Comparison of ENCODE assay signal across 16 cellular contexts in the genomic region with DNA sequence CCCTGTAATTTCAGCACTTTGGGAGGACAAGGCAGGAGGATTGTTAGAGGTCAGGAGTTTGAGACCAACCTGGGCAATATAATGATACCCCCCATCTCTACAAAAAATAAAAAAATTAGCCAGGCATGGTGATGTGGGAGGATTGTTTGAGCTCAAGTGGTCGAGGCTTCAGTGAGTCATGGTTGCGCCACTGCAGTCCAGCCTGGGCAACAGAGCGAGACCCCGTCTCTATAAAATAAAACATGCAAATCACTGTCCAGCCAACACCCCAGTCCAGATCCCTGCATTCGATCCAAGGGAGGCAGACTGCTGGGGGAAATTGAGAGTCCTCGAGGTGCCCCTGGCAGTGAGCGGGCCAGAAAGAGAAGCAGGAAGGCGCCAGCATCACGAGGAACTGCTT. TPM values are rescaled to one million over a fixed set of nuclear protein-coding genes. Genes with fewer than 3 reads are reported as not detected.
DNase-seq lines count a peak whose midpoint lies in the region; ATAC-seq, FAIRE-seq and TF ChIP-seq lines count a peak whose summit lies in the region.
"Had no signal": no experiment of that assay in that cellular context is flagged by ENCODE, and none has a peak within 500 bp of the region (broad histone marks: within the 10 kb centered on the region; RNA-seq: fewer than 3 reads in every experiment).

No MANE protein-coding gene starts in this region.

- H4K91ac ChIP-seq in IMR-90 (ENCODE audit: insufficient read depth, low read depth, low read length), result no peak overlapping the region

- no peak overlapping the region for H4K5ac ChIP-seq in IMR-90 (ENCODE audit: low read depth, low read length)

- no peak overlapping the region for H3K4me3 Mint-ChIP-seq in activated T-cell treated with anti-CD3 and anti-CD28 coated beads, Interleukin-2, amount 50 U/mL, for 24 hours
- H3K4me3 Mint-ChIP-seq in activated T-cell treated with anti-CD3 and anti-CD28 coated beads, Interleukin-2, amount 50 U/mL, for 4 hours, result no peak overlapping the region

- no peak for FAIRE-seq in endothelial cell of umbilical vein (lab: Jason Lieb, UNC)
- FAIRE-seq: D721Med, HTR-8/SVneo had no signal

- no peak for TF ChIP-seq CTCF in IMR-90 (conservative IDR thresholded peaks at IDR 0.05; ENCODE audit: low read depth, low read length)
- no peak for TF ChIP-seq CTCF in endothelial cell of umbilical vein (IDR thresholded peaks at IDR 0.05; ENCODE audit: extremely low read depth in 1 of 2, insufficient read depth in 1 of 2, low read depth in 1 of 2, low read length in 2 of 2)
- TF ChIP-seq CTCF in lower lobe of right lung (IDR thresholded peaks at IDR 0.05), result no peak
- TF ChIP-seq CTCF in WERI-Rb-1 (IDR thresholded peaks at IDR 0.05; ENCODE audit: low read depth, low read length), result no peak

- H3K4me1 ChIP-seq in IMR-90 (ENCODE audit: control insufficient read depth, insufficient read depth, low read length) (peaks cover 6% of the 10 kb centered on the region; the same call in 1 of the 2 replicates), endothelial cell of umbilical vein (ENCODE audit: control insufficient read depth, extremely low read depth, insufficient read depth, low read length) (peaks cover 15% of the 10 kb centered on the region), thymus (ENCODE audit: control insufficient read depth, insufficient read depth, low read length) (peaks cover 30% of the 10 kb centered on the region), lower lobe of right lung (peaks cover 23% of the 10 kb centered on the region)

- TF ChIP-seq POLR2A in IMR-90 (IDR thresholded peaks at IDR 0.05; ENCODE audit: low read depth, low read length) (no peak), endothelial cell of umbilical vein (IDR thresholded peaks at IDR 0.05; ENCODE audit: low read depth, low read length) (no peak)

- no peak overlapping the region for H2BK15ac ChIP-seq in IMR-90 (ENCODE audit: low read depth, low read length)

- ATAC-seq in activated T-cell treated with anti-CD3 and anti-CD28 coated beads, Interleukin-2, amount 50 U/mL, for 4 hours, result no peak
- ATAC-seq in IMR-90 (ENCODE audit: low read depth), result no peak
- ATAC-seq in GM18858 (IDR thresholded peaks at IDR 0.05; ENCODE audit: unreplicated experiment), result no peak
- ATAC-seq in lower lobe of right lung, result no peak

- H3K36me3 Mint-ChIP-seq in activated T-cell treated with anti-CD3 and anti-CD28 coated beads, Interleukin-2, amount 50 U/mL, for 24 hours (ENCODE audit: low read depth), result peaks cover 65% of the 10 kb centered on the region
- peaks cover 11% of the 10 kb centered on the region for H3K36me3 Mint-ChIP-seq in activated T-cell treated with anti-CD3 and anti-CD28 coated beads, Interleukin-2, amount 50 U/mL, for 4 hours (ENCODE audit: insufficient read depth)

- peaks cover 12 to 55% of the 10 kb centered on the region in 2 experiments for H3K79me1 ChIP-seq in IMR-90 (ENCODE audit: low read depth in 1 of 2, low read length in 2 of 2)

- no peak overlapping the region for H3K23ac ChIP-seq in IMR-90 (ENCODE audit: low read depth, low read length)

- no peak overlapping the region for H3K9ac ChIP-seq in IMR-90 (ENCODE audit: low read depth, low read length)
- no peak overlapping the region for H3K9ac ChIP-seq in endothelial cell of umbilical vein (replicated peaks; ENCODE audit: extremely low read depth, insufficient read depth, low read length)

- H3K9me1 ChIP-seq in IMR-90 (ENCODE audit: insufficient read depth, low read length) (peaks cover 11% of the 10 kb centered on the region), endothelial cell of umbilical vein (replicated peaks; ENCODE audit: control insufficient read depth, extremely low read depth, insufficient read depth, low read length) (no peaks in the 10 kb centered on the region)

- in situ Hi-C loops in IMR-90 (cut with MboI; ENCODE audit: low sequenced_read_pairs), result no loop called here

- POLR2A ChIA-PET in IMR-90 (lab: Charles Lee; ENCODE audit: unreplicated experiment) (no interaction called here), endothelial cell of umbilical vein (lab: Charles Lee) (interaction anchor here (1.3 kb wide), 1 partner anchor 17 kb away, joined by 4 read pairs; no protein-coding TSS in a partner anchor)

- H2AFZ ChIP-seq in IMR-90 (replicated peaks; ENCODE audit: low read length, poor library complexity) (no peak overlapping the region), endothelial cell of umbilical vein (ENCODE audit: low read depth, low read length) (no peak overlapping the region)

- H3K27me3 ChIP-seq in IMR-90 (ENCODE audit: control insufficient read depth, insufficient read depth, low read length) (no peaks in the 10 kb centered on the region), endothelial cell of umbilical vein (ENCODE audit: control insufficient read depth in 2 of 2, insufficient read depth in 2 of 2, low read length in 2 of 2) (no peaks in the 10 kb centered on the region), thymus (ENCODE audit: control insufficient read depth, insufficient read depth) (no peaks in the 10 kb centered on the region), lower lobe of right lung (ENCODE audit: low read depth) (no peaks in the 10 kb centered on the region), WERI-Rb-1 (ENCODE audit: insufficient read depth, low read depth, severe bottlenecking) (no peaks in the 10 kb centered on the region)

- H3K4me2 ChIP-seq in IMR-90 (ENCODE audit: low read depth, low read length) (no peak overlapping the region), endothelial cell of umbilical vein (ENCODE audit: insufficient read depth, low read length) (no peak overlapping the region)

- no peak overlapping the region for H2BK20ac ChIP-seq in IMR-90 (ENCODE audit: low read depth, low read length)

- no peak overlapping the region for H4K8ac ChIP-seq in IMR-90 (ENCODE audit: low read depth in 2 of 2, low read length in 2 of 2)

- intact Hi-C loops in IMR-90 (cut with micrococcal nuclease), result no loop called here
- intact Hi-C loops in endothelial cell of umbilical vein (cut with micrococcal nuclease), result no loop called here
- intact Hi-C loops in lower lobe of right lung (cut with DNase I), result no loop called here

- peaks cover 17% of the 10 kb centered on the region for H3K4me1 Mint-ChIP-seq in activated T-cell treated with anti-CD3 and anti-CD28 coated beads, Interleukin-2, amount 50 U/mL, for 24 hours (ENCODE audit: low read depth)
- H3K4me1 Mint-ChIP-seq in activated T-cell treated with anti-CD3 and anti-CD28 coated beads, Interleukin-2, amount 50 U/mL, for 4 hours (ENCODE audit: low read depth), result peaks cover 9% of the 10 kb centered on the region

- WGBS in IMR-90 (ENCODE audit: extremely low coverage in 2 of 2, insufficient read length in 1 of 2), 2 experiments, result 90% methylated on average over 4 of the region's 9 CpGs; no CpG with 5 or more reads in 1 of the 2 experiments
- 97% methylated on average over 9 of the region's 9 CpGs for WGBS in thymus

- BruUV-seq in IMR-90 (replicated peaks; lab: Mats Ljungman, UMichigan), result no TSS peak
- BruUV-seq in endothelial cell of umbilical vein (replicated peaks; lab: Mats Ljungman, UMichigan), result no TSS peak

- H2AK5ac ChIP-seq in IMR-90 (ENCODE audit: low read depth, low read length), result no peak overlapping the region

- H3K4me3 ChIP-seq in IMR-90 (ENCODE audit: insufficient read depth, low read depth, low read length), result no peak overlapping the region
- H3K4me3 ChIP-seq in endothelial cell of umbilical vein (replicated peaks in 1 of 3; ENCODE audit: insufficient read depth in 1 of 3, low read depth in 1 of 3, low read length in 3 of 3), result no peak overlapping the region
- no peak overlapping the region for H3K4me3 ChIP-seq in thymus (ENCODE audit: low read length)
- H3K4me3 ChIP-seq in lower lobe of right lung, result no peak overlapping the region
- no peak overlapping the region for H3K4me3 ChIP-seq in WERI-Rb-1 (ENCODE audit: low read depth, low read length)

- H3K56ac ChIP-seq in IMR-90 (ENCODE audit: extremely low read depth, insufficient read depth, low read length), result no peak overlapping the region

- no peak for TF ChIP-seq RAD21 in IMR-90 (IDR thresholded peaks at IDR 0.05; ENCODE audit: low read length)

- H2BK5ac ChIP-seq in IMR-90 (ENCODE audit: low read depth, low read length, poor library complexity, severe bottlenecking), result no peak overlapping the region

- DNase-seq in activated T-cell treated with anti-CD3 and anti-CD28 coated beads, Interleukin-2, amount 50 U/mL, for 24 hours, result no peak
- no peak for DNase-seq in activated T-cell treated with anti-CD3 and anti-CD28 coated beads, Interleukin-2, amount 50 U/mL, for 4 hours
- DNase-seq in IMR-90 (no peak), endothelial cell of umbilical vein (ENCODE audit: low read depth, low spot score) (no peak), lower lobe of right lung (no peak), WERI-Rb-1 (no peak)
- DNase-seq: DMS79 treated with DMSO at 0.1 percent for 48 hours, GOT3, NCI-H1417 treated with DMSO at 0.1 percent for 48 hours, NCI-H2029 treated with DMSO at 0.1 percent for 48 hours, NCI-H774 had no signal

- H3K27ac ChIP-seq in IMR-90 (ENCODE audit: insufficient read depth, low read length), result no peak overlapping the region
- H3K27ac ChIP-seq in endothelial cell of umbilical vein (ENCODE audit: insufficient read depth, low read depth, low read length), result no peak overlapping the region
- H3K27ac ChIP-seq in thymus (ENCODE audit: low read depth), result peak overlapping the region; percentile 33
- no peak overlapping the region for H3K27ac ChIP-seq in lower lobe of right lung
- no peak overlapping the region for H3K27ac ChIP-seq in WERI-Rb-1
- H3K27ac ChIP-seq: HL-60 had no signal

- no peak overlapping the region for H3K18ac ChIP-seq in IMR-90 (ENCODE audit: low read depth, low read length)

- H3K14ac ChIP-seq in IMR-90 (replicated peaks; ENCODE audit: low read depth, low read length), result no peak overlapping the region

- CTCF ChIA-PET in IMR-90 (lab: Yijun Ruan, JAX) (no interaction called here), endothelial cell of umbilical vein (lab: Charles Lee) (interaction anchor here (1.1 kb wide), 1 partner anchor 108 kb away, joined by 5 read pairs; no protein-coding TSS in a partner anchor)

- peak overlapping the region; percentile 84 for H3K27ac Mint-ChIP-seq in activated T-cell treated with anti-CD3 and anti-CD28 coated beads, Interleukin-2, amount 50 U/mL, for 24 hours

- no peaks in the 10 kb centered on the region for H3K9me3 Mint-ChIP-seq in activated T-cell treated with anti-CD3 and anti-CD28 coated beads, Interleukin-2, amount 50 U/mL, for 24 hours
- no peaks in the 10 kb centered on the region for H3K9me3 Mint-ChIP-seq in activated T-cell treated with anti-CD3 and anti-CD28 coated beads, Interleukin-2, amount 50 U/mL, for 4 hours

- H3K36me3 ChIP-seq in IMR-90 (ENCODE audit: control insufficient read depth, insufficient read depth, low read length) (peaks cover 76% of the 10 kb centered on the region), endothelial cell of umbilical vein (ENCODE audit: control insufficient read depth in 2 of 2, extremely low read depth in 1 of 2, insufficient read depth in 2 of 2, low read length in 2 of 2) (peaks cover 25 to 67% of the 10 kb centered on the region in 2 experiments), thymus (ENCODE audit: control insufficient read depth, insufficient read depth) (peaks cover 86% of the 10 kb centered on the region), lower lobe of right lung (peaks cover 82% of the 10 kb centered on the region), WERI-Rb-1 (peaks cover 78% of the 10 kb centered on the region)

- dilution Hi-C loops in IMR-90 (cut with HindIII; ENCODE audit: low sequenced_read_pairs, unreplicated experiment) (no loop called here), endothelial cell of umbilical vein (cut with MboI; ENCODE audit: extremely low pct_ligation_motif_present, low sequenced_read_pairs) (no loop called here)

- no peak overlapping the region for H2AK9ac ChIP-seq in IMR-90 (replicated peaks; ENCODE audit: low read depth, low read length, poor library complexity)

- no peak overlapping the region for H3K4ac ChIP-seq in IMR-90 (ENCODE audit: low read depth, low read length)

- no peak overlapping the region for H2BK120ac ChIP-seq in IMR-90 (ENCODE audit: low read depth, low read length)

- no peaks in the 10 kb centered on the region for H3K27me3 Mint-ChIP-seq in activated T-cell treated with anti-CD3 and anti-CD28 coated beads, Interleukin-2, amount 50 U/mL, for 24 hours
- no peaks in the 10 kb centered on the region for H3K27me3 Mint-ChIP-seq in activated T-cell treated with anti-CD3 and anti-CD28 coated beads, Interleukin-2, amount 50 U/mL, for 4 hours (ENCODE audit: low read depth)

- peaks cover 51% of the 10 kb centered on the region for H4K20me1 ChIP-seq in IMR-90 (ENCODE audit: insufficient read depth, low read length)
- H4K20me1 ChIP-seq in endothelial cell of umbilical vein (replicated peaks; ENCODE audit: control insufficient read depth, extremely low read depth, insufficient read depth, low read length), result no peaks in the 10 kb centered on the region

- H3K9me3 ChIP-seq in IMR-90 (ENCODE audit: control insufficient read depth, insufficient read depth, low read length) (no peaks in the 10 kb centered on the region), endothelial cell of umbilical vein (replicated peaks; ENCODE audit: control insufficient read depth, insufficient read depth, low read length) (no peaks in the 10 kb centered on the region), thymus (ENCODE audit: control insufficient read depth) (no peaks in the 10 kb centered on the region), lower lobe of right lung (no peaks in the 10 kb centered on the region), WERI-Rb-1 (ENCODE audit: severe bottlenecking) (no peaks in the 10 kb centered on the region)

- H3K79me2 ChIP-seq in endothelial cell of umbilical vein (ENCODE audit: control insufficient read depth, insufficient read depth, low read length), result peaks cover 8% of the 10 kb centered on the region

RNA-seq across cellular contexts. Expression of gene CYTH2, which starts 7.0 kb away (rescaled TPM):
- 10 to 100 TPM; 30.7 to 36.2 (median 31.5) TPM for total RNA-seq in activated T-cell treated with anti-CD3 and anti-CD28 coated beads, Interleukin-2, amount 50 U/mL, for 4 hours
- total RNA-seq in IMR-90 (2012; rRNA removed), result 35.8 and 38.3 TPM in 2 replicates
- 56.1 and 62.0 TPM in 2 replicates for polyA plus RNA-seq in IMR-90 (2012; rRNA removed)
- 49.6 and 59.9 TPM in 2 replicates for polyA plus RNA-seq in IMR-90 (2012; cell fraction: cytosol; rRNA removed)
- 149 and 158 TPM in 2 replicates for polyA plus RNA-seq in IMR-90 (2012; cell fraction: nucleus; rRNA removed; ENCODE audit: low replicate concordance)
- 119 and 125 TPM in 2 replicates for total RNA-seq in endothelial cell of umbilical vein
- polyA plus RNA-seq in endothelial cell of umbilical vein, result 98.4 and 98.6 TPM in 2 replicates
- 91.8 and 108 TPM in 2 replicates for polyA plus RNA-seq in endothelial cell of umbilical vein (2011; cell fraction: cytosol; rRNA removed)
- 309 and 317 TPM in 2 replicates for polyA plus RNA-seq in endothelial cell of umbilical vein (2011; cell fraction: nucleus; rRNA removed)
- polyA plus RNA-seq in endothelial cell of umbilical vein (2012), result 61.0 and 67.4 TPM in 2 replicates
- 85.6 and 95.7 TPM in 2 replicates for polyA minus RNA-seq in endothelial cell of umbilical vein
- 14.1 TPM for polyA minus RNA-seq in endothelial cell of umbilical vein (2011; cell fraction: cytosol; rRNA and poly(A)+ RNA removed)
- polyA minus RNA-seq in endothelial cell of umbilical vein (2011; cell fraction: nucleus; rRNA and poly(A)+ RNA removed), result 109 and 123 TPM in 2 replicates
- polyA plus RNA-seq in thymus, result 42.4 TPM
- 75.2 TPM for total RNA-seq in lower lobe of right lung

RNA-seq across cellular contexts. Expression of gene KCNJ14, which starts 20.8 kb away (rescaled TPM):
- 1 to 10 TPM; 3.1 to 3.3 (median 3.3) TPM for total RNA-seq in activated T-cell treated with anti-CD3 and anti-CD28 coated beads, Interleukin-2, amount 50 U/mL, for 4 hours
- under 0.01 and 0.18 TPM in 2 replicates for total RNA-seq in IMR-90 (2012; rRNA removed)
- 0.34 and 0.39 TPM in 2 replicates for polyA plus RNA-seq in IMR-90 (2012; rRNA removed)
- polyA plus RNA-seq in IMR-90 (2012; cell fraction: cytosol; rRNA removed), result 0.11 and 0.29 TPM in 2 replicates
- polyA plus RNA-seq in IMR-90 (2012; cell fraction: nucleus; rRNA removed; ENCODE audit: low replicate concordance), result 2.0 and 4.1 TPM in 2 replicates
- total RNA-seq in endothelial cell of umbilical vein, result 0.92 and 1.4 TPM in 2 replicates
- 0.26 and 0.32 TPM in 2 replicates for polyA plus RNA-seq in endothelial cell of umbilical vein
- polyA plus RNA-seq in endothelial cell of umbilical vein (2011; cell fraction: cytosol; rRNA removed), result 0.20 and 0.22 TPM in 2 replicates
- polyA plus RNA-seq in endothelial cell of umbilical vein (2011; cell fraction: nucleus; rRNA removed), result 1.5 and 1.7 TPM in 2 replicates
- polyA plus RNA-seq in endothelial cell of umbilical vein (2012), result 0.27 and 0.33 TPM in 2 replicates
- 0.62 and 0.80 TPM in 2 replicates for polyA minus RNA-seq in endothelial cell of umbilical vein
- 1.7 TPM for polyA minus RNA-seq in endothelial cell of umbilical vein (2011; cell fraction: cytosol; rRNA and poly(A)+ RNA removed)
- polyA minus RNA-seq in endothelial cell of umbilical vein (2011; cell fraction: nucleus; rRNA and poly(A)+ RNA removed), result 1.3 and 1.7 TPM in 2 replicates
- polyA plus RNA-seq in thymus, result 0.78 TPM
- 0.71 TPM for total RNA-seq in lower lobe of right lung

RNA-seq across cellular contexts. Expression of gene GRWD1, which starts 30.4 kb away (rescaled TPM):
- total RNA-seq in activated T-cell treated with anti-CD3 and anti-CD28 coated beads, Interleukin-2, amount 50 U/mL, for 4 hours, result 100 to 1,000 TPM; 175 to 192 (median 187) TPM
- total RNA-seq in IMR-90 (2012; rRNA removed), result 22.0 and 32.5 TPM in 2 replicates
- polyA plus RNA-seq in IMR-90 (2012; rRNA removed), result 22.5 and 25.2 TPM in 2 replicates
- polyA plus RNA-seq in IMR-90 (2012; cell fraction: cytosol; rRNA removed), result 20.0 and 42.6 TPM in 2 replicates
- 13.1 and 26.6 TPM in 2 replicates for polyA plus RNA-seq in IMR-90 (2012; cell fraction: nucleus; rRNA removed; ENCODE audit: low replicate concordance)
- 52.7 and 52.8 TPM in 2 replicates for total RNA-seq in endothelial cell of umbilical vein
- polyA plus RNA-seq in endothelial cell of umbilical vein, result 26.3 and 26.8 TPM in 2 replicates
- 24.3 and 29.0 TPM in 2 replicates for polyA plus RNA-seq in endothelial cell of umbilical vein (2011; cell fraction: cytosol; rRNA removed)
- polyA plus RNA-seq in endothelial cell of umbilical vein (2011; cell fraction: nucleus; rRNA removed), result 18.1 and 25.8 TPM in 2 replicates
- 30.6 and 31.3 TPM in 2 replicates for polyA plus RNA-seq in endothelial cell of umbilical vein (2012)
- 12.5 and 21.5 TPM in 2 replicates for polyA minus RNA-seq in endothelial cell of umbilical vein
- 36.8 TPM for polyA minus RNA-seq in endothelial cell of umbilical vein (2011; cell fraction: cytosol; rRNA and poly(A)+ RNA removed)
- polyA minus RNA-seq in endothelial cell of umbilical vein (2011; cell fraction: nucleus; rRNA and poly(A)+ RNA removed), result 9.3 and 11.5 TPM in 2 replicates
- polyA plus RNA-seq in thymus, result 8.4 TPM
- total RNA-seq in lower lobe of right lung, result 25.8 TPM

RNA-seq across cellular contexts. Expression of gene LMTK3, which starts 35.5 kb away (rescaled TPM):
- 1 to 10 TPM; 1.8 to 2.6 (median 2.0) TPM for total RNA-seq in activated T-cell treated with anti-CD3 and anti-CD28 coated beads, Interleukin-2, amount 50 U/mL, for 4 hours
- total RNA-seq in IMR-90 (2012; rRNA removed) (0.18 TPM in 1 of 2 replicates, not detected in the other), endothelial cell of umbilical vein (0.11 TPM in 1 of 2 replicates, not detected in the other), lower lobe of right lung (7.1 TPM)
- polyA plus RNA-seq in IMR-90 (2012; rRNA removed) (0.60 and 0.87 TPM in 2 replicates), endothelial cell of umbilical vein (0.05 and 0.14 TPM in 2 replicates), thymus (1.5 TPM)
- 0.70 and 0.79 TPM in 2 replicates for polyA plus RNA-seq in IMR-90 (2012; cell fraction: cytosol; rRNA removed)
- polyA plus RNA-seq in IMR-90 (2012; cell fraction: nucleus; rRNA removed; ENCODE audit: low replicate concordance), result 2.9 and 5.0 TPM in 2 replicates
- 0.01 TPM in 1 of 2 replicates, not detected in the other for polyA plus RNA-seq in endothelial cell of umbilical vein (2011; cell fraction: cytosol; rRNA removed)
- 0.04 TPM in 1 of 2 replicates, not detected in the other for polyA plus RNA-seq in endothelial cell of umbilical vein (2011; cell fraction: nucleus; rRNA removed)
- 0.16 and 0.35 TPM in 2 replicates for polyA plus RNA-seq in endothelial cell of umbilical vein (2012)
- polyA minus RNA-seq in endothelial cell of umbilical vein, result not detected in 2 replicates
- polyA minus RNA-seq in endothelial cell of umbilical vein (2011; cell fraction: cytosol; rRNA and poly(A)+ RNA removed), result 0.51 TPM
- polyA minus RNA-seq in endothelial cell of umbilical vein (2011; cell fraction: nucleus; rRNA and poly(A)+ RNA removed), result 0.24 TPM in 1 of 2 replicates, not detected in the other
